Comparison of ENCODE assay signal across 1 cellular context in the genomic region with DNA sequence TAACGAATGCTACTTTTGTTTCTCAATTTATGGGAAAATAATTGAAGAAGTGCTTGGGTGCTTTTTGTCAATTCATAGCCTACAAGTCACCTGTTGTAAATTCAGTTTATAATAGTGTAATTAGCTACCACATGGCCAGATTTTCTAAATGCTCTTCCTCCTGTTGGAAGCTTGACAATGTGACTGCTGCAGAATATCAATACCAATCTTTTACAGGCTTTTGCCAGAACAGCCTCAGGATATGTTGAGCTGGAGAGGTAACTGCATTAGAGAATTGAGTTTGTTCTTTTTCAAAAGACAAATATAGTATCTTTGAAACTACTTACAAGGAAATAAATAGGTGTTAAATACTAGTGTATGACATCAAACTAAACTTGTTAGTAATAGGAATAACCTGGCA.
TF ChIP-seq lines count a peak whose summit lies in the region.

No MANE protein-coding gene starts in this region.

TF ChIP-seq in HepG2, 621 proteins besides CTCF, POLR2A, EP300 and RAD21 (continued from another document):
- TF ChIP-seq, protein P1, sequence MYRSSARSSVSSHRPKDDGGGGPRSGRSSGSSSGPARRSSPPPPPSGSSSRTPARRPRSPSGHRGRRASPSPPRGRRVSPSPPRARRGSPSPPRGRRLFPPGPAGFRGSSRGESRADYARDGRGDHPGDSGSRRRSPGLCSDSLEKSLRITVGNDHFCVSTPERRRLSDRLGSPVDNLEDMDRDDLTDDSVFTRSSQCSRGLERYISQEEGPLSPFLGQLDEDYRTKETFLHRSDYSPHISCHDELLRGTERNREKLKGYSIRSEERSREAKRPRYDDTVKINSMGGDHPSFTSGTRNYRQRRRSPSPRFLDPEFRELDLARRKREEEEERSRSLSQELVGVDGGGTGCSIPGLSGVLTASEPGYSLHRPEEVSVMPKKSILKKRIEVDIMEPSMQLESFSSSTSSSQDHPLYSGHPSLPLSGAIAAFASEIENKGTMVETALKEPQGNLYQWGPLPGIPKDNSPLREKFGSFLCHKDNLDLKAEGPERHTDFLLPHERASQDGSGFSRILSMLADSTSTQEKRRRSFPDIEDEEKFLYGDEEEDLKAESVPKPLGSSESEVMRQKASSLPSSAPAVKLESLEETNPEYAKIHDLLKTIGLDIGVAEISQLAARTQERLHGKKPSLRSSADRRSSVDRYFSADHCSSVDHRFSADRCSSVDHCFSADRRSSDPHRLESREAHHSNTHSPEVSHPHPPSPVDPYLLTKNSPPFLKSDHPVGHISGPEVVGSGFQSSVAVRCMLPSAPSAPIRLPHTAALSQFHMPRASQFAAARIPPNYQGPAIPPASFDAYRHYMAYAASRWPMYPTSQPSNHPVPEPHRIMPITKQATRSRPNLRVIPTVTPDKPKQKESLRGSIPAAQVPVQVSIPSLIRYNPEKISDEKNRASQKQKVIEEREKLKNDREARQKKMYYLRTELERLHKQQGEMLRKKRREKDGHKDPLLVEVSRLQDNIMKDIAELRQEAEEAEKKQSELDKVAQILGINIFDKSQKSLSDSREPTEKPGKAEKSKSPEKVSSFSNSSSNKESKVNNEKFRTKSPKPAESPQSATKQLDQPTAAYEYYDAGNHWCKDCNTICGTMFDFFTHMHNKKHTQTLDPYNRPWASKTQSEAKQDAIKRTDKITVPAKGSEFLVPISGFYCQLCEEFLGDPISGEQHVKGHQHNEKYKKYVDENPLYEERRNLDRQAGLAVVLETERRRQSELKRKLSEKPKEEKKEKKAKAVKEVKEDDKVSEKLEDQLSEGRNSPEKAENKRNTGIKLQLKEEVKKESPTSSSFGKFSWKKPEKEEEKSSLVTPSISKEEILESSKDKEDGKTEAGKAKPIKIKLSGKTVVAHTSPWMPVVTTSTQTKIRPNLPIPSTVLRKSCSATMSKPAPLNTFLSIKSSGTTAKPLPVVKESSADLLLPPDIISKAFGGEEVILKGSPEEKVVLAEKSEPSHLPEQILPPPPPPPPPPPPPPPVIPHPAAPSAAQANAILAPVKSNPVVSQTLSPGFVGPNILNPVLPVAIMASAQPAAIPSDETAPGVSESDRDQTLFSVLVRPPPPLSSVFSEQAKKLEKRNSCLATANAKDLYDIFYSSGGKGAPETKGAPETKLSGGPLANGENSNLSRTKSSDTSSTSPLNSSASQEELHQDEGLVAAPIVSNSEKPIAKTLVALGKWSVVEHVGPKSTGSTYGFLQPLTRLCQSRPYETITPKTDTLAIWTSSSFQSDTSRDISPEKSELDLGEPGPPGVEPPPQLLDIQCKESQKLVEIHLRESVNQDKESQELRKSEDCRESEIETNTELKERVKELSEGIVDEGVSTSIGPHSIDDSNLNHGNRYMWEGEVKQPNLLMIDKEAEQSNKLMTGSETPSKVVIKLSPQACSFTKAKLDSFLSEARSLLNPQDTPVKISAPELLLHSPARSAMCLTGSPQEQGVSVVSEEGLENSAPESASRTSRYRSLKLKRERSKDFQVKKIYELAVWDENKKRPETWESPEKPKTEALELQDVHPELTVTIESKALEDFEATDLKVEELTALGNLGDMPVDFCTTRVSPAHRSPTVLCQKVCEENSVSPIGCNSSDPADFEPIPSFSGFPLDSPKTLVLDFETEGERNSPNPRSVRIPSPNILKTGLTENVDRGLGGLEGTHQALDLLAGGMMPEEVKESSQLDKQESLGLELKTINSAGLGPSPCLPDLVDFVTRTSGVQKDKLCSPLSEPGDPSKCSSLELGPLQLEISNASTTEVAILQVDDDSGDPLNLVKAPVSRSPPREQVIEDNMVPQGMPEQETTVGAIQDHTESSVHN (CRISPR knock-in tag; IDR thresholded peaks at IDR 0.05), result no peak
